14 cellular contexts compared by ENCODE assay signal in the genomic region with DNA sequence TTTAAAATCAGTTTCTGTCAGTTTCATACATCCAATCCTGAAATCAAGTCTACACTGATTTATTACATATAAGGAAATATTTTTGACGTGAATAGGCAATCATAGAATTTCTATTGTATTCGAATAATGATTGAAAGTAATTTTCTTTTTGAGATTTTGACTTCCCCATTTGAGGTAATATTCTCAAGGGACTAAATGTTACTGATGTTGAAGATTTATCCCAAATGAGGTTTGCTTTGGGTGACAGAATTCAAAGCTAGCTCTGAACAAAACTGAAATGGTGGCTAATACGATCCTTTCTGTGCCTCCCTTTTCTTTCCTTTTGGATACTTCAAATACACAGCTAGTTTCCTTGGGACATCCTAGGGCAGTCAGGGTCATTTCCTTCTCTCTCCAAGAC. TPM values are rescaled to one million over a fixed set of nuclear protein-coding genes. Genes with fewer than 3 reads are reported as not detected.
DNase-seq lines count a peak whose midpoint lies in the region; ATAC-seq and TF ChIP-seq lines count a peak whose summit lies in the region.
"Had no signal": no experiment of that assay in that cellular context is flagged by ENCODE, and none has a peak within 500 bp of the region (broad histone marks: within the 10 kb centered on the region; RNA-seq: fewer than 3 reads in every experiment).

No MANE protein-coding gene starts in this region.

- peak overlapping the region; percentile 64 for H2AFZ ChIP-seq in osteoblast (ENCODE audit: low read length)
- H2AFZ ChIP-seq: parathyroid adenoma had no signal

- TF ChIP-seq CTCF in heart left ventricle (IDR thresholded peaks at IDR 0.05) (no peak), dorsolateral prefrontal cortex (IDR thresholded peaks at IDR 0.05 in 54 of 56, conservative IDR thresholded peaks at IDR 0.05 in 2 of 56; ENCODE audit: low read depth in 1 of 56, partially characterized antibody in 56 of 56) (no peak), osteoblast (IDR thresholded peaks at IDR 0.05; ENCODE audit: extremely low read depth, low read depth, low read length) (no peak), uterus (IDR thresholded peaks at IDR 0.05) (no peak), A673 (conservative IDR thresholded peaks at IDR 0.05; ENCODE audit: low read depth, low read length) (no peak)

- H3K79me2 ChIP-seq in osteoblast (ENCODE audit: insufficient read depth, low read length), result peaks cover 2% of the 10 kb centered on the region
- H3K79me2 ChIP-seq: parathyroid adenoma had no signal

- H3K9me3 ChIP-seq in heart left ventricle (no peaks in the 10 kb centered on the region), osteoblast (ENCODE audit: low read depth, low read length) (no peaks in the 10 kb centered on the region), uterus (no peaks in the 10 kb centered on the region), A673 (ENCODE audit: low read depth, low read length, poor library complexity, severe bottlenecking) (no peaks in the 10 kb centered on the region)
- H3K9me3 ChIP-seq: body of pancreas had no signal

- H3K4me3 ChIP-seq in heart left ventricle, result no peak overlapping the region
- peak overlapping the region in 9 of 59 donors; percentile 2 to 54 (median 34) for H3K4me3 ChIP-seq in dorsolateral prefrontal cortex
- H3K4me3 ChIP-seq in osteoblast (ENCODE audit: insufficient read depth, low read length), result peak overlapping the region; percentile 56
- H3K4me3 ChIP-seq in uterus, result no peak overlapping the region
- no peak overlapping the region for H3K4me3 ChIP-seq in A673 (ENCODE audit: low read depth, low read length, poor library complexity, severe bottlenecking)
- H3K4me3 ChIP-seq: body of pancreas had no signal

- no peak for ATAC-seq in heart left ventricle
- ATAC-seq in Right ventricle myocardium superior (ENCODE audit: poor library complexity), result no peak
- no peak for ATAC-seq in HG03196 (IDR thresholded peaks at IDR 0.05; ENCODE audit: unreplicated experiment)
- ATAC-seq: body of pancreas had no signal

- POLR2A ChIA-PET in A673 (lab: Charles Lee; ENCODE audit: low non-redundant PET), result interaction anchor here (0.6 kb wide), 1 partner anchor 8 kb away, joined by 3 read pairs; no protein-coding TSS in a partner anchor

- H3K4me2 ChIP-seq in osteoblast (ENCODE audit: insufficient read depth, low read length), result peak overlapping the region; percentile 85

- CTCF ChIA-PET in A673 (lab: Charles Lee), result no interaction called here

- no TSS peak for BruUV-seq in A673 (replicated peaks; lab: Mats Ljungman, UMichigan)

- WGBS in heart left ventricle, 4 donors, result 63 to 76% (median 65%) methylated on average over 3 of the region's 3 CpGs

- no peak for TF ChIP-seq POLR2A in heart left ventricle (IDR thresholded peaks at IDR 0.05)
- no peak for TF ChIP-seq POLR2A in uterus (IDR thresholded peaks at IDR 0.05)

- peak overlapping the region; percentile 78 to 95 (median 88) for H3K27ac ChIP-seq in heart left ventricle
- H3K27ac ChIP-seq in dorsolateral prefrontal cortex, result peak overlapping the region; percentile 60 to 97 (median 91)
- H3K27ac ChIP-seq in osteoblast (ENCODE audit: low read depth, low read length), result peak overlapping the region; percentile 91
- peak overlapping the region; percentile 31 to 75 for H3K27ac ChIP-seq in uterus
- no peak overlapping the region for H3K27ac ChIP-seq in A673 (ENCODE audit: low read depth, low read length, poor library complexity, severe bottlenecking)
- H3K27ac ChIP-seq: parathyroid adenoma had no signal

- peaks cover 12 to 37% (median 29%) of the 10 kb centered on the region in 12 donors for H3K4me1 ChIP-seq in heart left ventricle
- peaks cover 23% of the 10 kb centered on the region for H3K4me1 ChIP-seq in osteoblast (ENCODE audit: insufficient read depth, low read length)
- no peaks in the 10 kb centered on the region for H3K4me1 ChIP-seq in uterus
- H3K4me1 ChIP-seq in A673 (ENCODE audit: insufficient read depth, low read length, poor library complexity, severe bottlenecking), result no peaks in the 10 kb centered on the region
- H3K4me1 ChIP-seq: body of pancreas, parathyroid adenoma had no signal

- H4K20me1 ChIP-seq in osteoblast (ENCODE audit: insufficient read depth, low read length), result no peaks in the 10 kb centered on the region

- no peak for DNase-seq in heart left ventricle
- no peak for DNase-seq in Right ventricle myocardium superior
- DNase-seq in dorsolateral prefrontal cortex, result no peak
- no peak for DNase-seq in osteoblast (ENCODE audit: insufficient read length, low spot score, missing footprints)
- DNase-seq in uterus, result no peak
- no peak for DNase-seq in activated CD8-positive, alpha-beta memory T cell treated with anti-CD3 and anti-CD28 coated beads, Interleukin-2, amount 50 U/mL, for 4 hours
- no peak for DNase-seq in A673 (ENCODE audit: low spot score)
- DNase-seq: activated CD4-positive, alpha-beta T cell treated with anti-CD3 and anti-CD28 coated beads, Interleukin-2, amount 10 ng/mL, durations not matched to agents 24 days and 14 days; activated T-cell treated with anti-CD3 and anti-CD28 coated beads, Interleukin-2, amount 50 U/mL, for 72 hours; body of pancreas; mesendoderm; NCI-H2171 had no signal

- intact Hi-C loops in heart left ventricle (cut with DNase I) (loop anchor here in 2 of 10 donors (2.0 kb wide), 1 partner anchor 28 kb away; no protein-coding TSS in a partner anchor), Right ventricle myocardium superior (cut with DNase I) (no loop called here), dorsolateral prefrontal cortex (cut with DNase I) (loop anchor here in 1 of 2 donors (5.0 kb wide), 1 partner anchor 51 kb away; the partner anchor contains the start of gene COPG1), uterus (cut with DNase I; ENCODE audit: low total_unique reads) (no loop called here), A673 (cut with micrococcal nuclease; ENCODE audit: unreplicated experiment) (no loop called here)

- no peaks in the 10 kb centered on the region for H3K36me3 ChIP-seq in heart left ventricle
- no peaks in the 10 kb centered on the region for H3K36me3 ChIP-seq in osteoblast (ENCODE audit: insufficient read depth, low read length)
- no peaks in the 10 kb centered on the region for H3K36me3 ChIP-seq in uterus
- H3K36me3 ChIP-seq in A673 (ENCODE audit: insufficient read depth, low read length, poor library complexity, severe bottlenecking), result no peaks in the 10 kb centered on the region

- H3K27me3 ChIP-seq in heart left ventricle (no peaks in the 10 kb centered on the region), dorsolateral prefrontal cortex (no peaks in the 10 kb centered on the region), osteoblast (ENCODE audit: insufficient read depth, low read length) (no peaks in the 10 kb centered on the region), uterus (no peaks in the 10 kb centered on the region), A673 (replicated peaks; ENCODE audit: insufficient read depth, low read depth, low read length, poor library complexity) (no peaks in the 10 kb centered on the region)
- H3K27me3 ChIP-seq: body of pancreas had no signal

RNA-seq across cellular contexts. Expression of gene CNBP, which starts 12.9 kb away (rescaled TPM):
- total RNA-seq in heart left ventricle (100 to 1,000 TPM; 388 to 743 (median 512) TPM), Right ventricle myocardium superior (476 TPM), dorsolateral prefrontal cortex (100 to 1,000 TPM; 173 to 277 (median 229) TPM), osteoblast (215 and 233 TPM in 2 replicates), uterus (100 to 1,000 TPM; 355 to 461 (median 405) TPM), A673 (2021) (396 and 438 TPM in 2 replicates)
- 100 to 1,000 TPM; 376 to 501 TPM for polyA plus RNA-seq in heart left ventricle

RNA-seq across cellular contexts. Expression of gene ISY1, which starts 35.7 kb away (rescaled TPM):
- total RNA-seq in heart left ventricle, result 10 to 100 TPM; 14.9 to 31.2 (median 24.5) TPM
- 10 to 100 TPM; 16.2 to 27.0 TPM for polyA plus RNA-seq in heart left ventricle
- total RNA-seq in Right ventricle myocardium superior, result 28.0 TPM
- total RNA-seq in dorsolateral prefrontal cortex, result 10 to 100 TPM in 119 of 120 experiments, 1 to 10 TPM in 1; 9.5 to 31.1 (median 20.5) TPM
- total RNA-seq in osteoblast, result 29.0 and 31.8 TPM in 2 replicates
- total RNA-seq in uterus, result 10 to 100 TPM in 2 of 4 donors, 1 to 10 TPM in 2; 4.1 to 39.3 (median 22.3) TPM
- 46.2 and 49.8 TPM in 2 replicates for total RNA-seq in A673 (2021)

RNA-seq across cellular contexts. Expression of gene COPG1, which starts 52.8 kb away (rescaled TPM):
- total RNA-seq in heart left ventricle, result 100 to 1,000 TPM in 4 of 9 donors, 10 to 100 TPM in 5; 78.6 to 121 (median 93.9) TPM
- polyA plus RNA-seq in heart left ventricle, result 100 to 1,000 TPM in 1 of 2 donors, 10 to 100 TPM in 1; 82.3 to 115 TPM
- total RNA-seq in Right ventricle myocardium superior, result 80.6 TPM
- 100 to 1,000 TPM in 108 of 120 experiments, 10 to 100 TPM in 12; 64.7 to 179 (median 137) TPM for total RNA-seq in dorsolateral prefrontal cortex
- 297 and 305 TPM in 2 replicates for total RNA-seq in osteoblast
- 100 to 1,000 TPM in 2 of 4 donors, 10 to 100 TPM in 2; 35.6 to 409 (median 118) TPM for total RNA-seq in uterus
- 157 and 158 TPM in 2 replicates for total RNA-seq in A673 (2021)
